ENCODE assay signal across 8 cellular contexts in the genomic region with DNA sequence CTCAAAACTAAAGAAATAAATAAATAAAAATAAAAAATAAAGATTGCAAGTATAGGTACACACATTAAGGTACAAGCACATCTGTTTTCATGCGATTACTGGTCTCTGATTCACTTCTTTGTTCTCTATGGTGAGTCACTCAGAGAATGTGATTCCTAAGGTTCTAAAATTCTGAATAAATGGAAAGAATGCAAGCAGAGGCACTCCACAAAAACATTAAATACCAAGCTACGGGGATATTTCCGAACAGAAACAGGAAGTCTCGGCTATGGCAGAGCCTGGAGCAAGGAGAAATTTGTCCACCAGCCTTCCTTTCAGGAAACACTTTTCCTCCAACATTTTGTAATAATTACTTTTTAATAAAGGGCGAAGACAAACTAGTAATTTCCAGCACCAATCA. TPM values are rescaled to one million over a fixed set of nuclear protein-coding genes. Genes with fewer than 3 reads are reported as not detected.
A peak's percentile ranks its signal among the peaks of the same experiment; 100 is the strongest.
DNase-seq lines count a peak whose midpoint lies in the region; ATAC-seq and TF ChIP-seq lines count a peak whose summit lies in the region.

No MANE protein-coding gene starts in this region.

- H3K36me3 Mint-ChIP-seq in activated T-helper 17 cell treated with anti-CD3 and anti-CD28 coated beads, Interleukin-2, amount 50 U/mL, for 72 hours (ENCODE audit: low read depth): peaks cover 52% of the 10 kb centered on the region

- H3K9me3 Mint-ChIP-seq in activated T-helper 17 cell treated with anti-CD3 and anti-CD28 coated beads, Interleukin-2, amount 50 U/mL, for 72 hours: no peaks in the 10 kb centered on the region
- H3K9me3 Mint-ChIP-seq in stimulated activated naive CD8-positive, alpha-beta T cell treated with anti-CD3 and anti-CD28 coated beads, Interleukin-15, amount 100 ng/mL, for 72 hours: no peaks in the 10 kb centered on the region

- no peaks in the 10 kb centered on the region for H3K27me3 Mint-ChIP-seq in activated T-helper 17 cell treated with anti-CD3 and anti-CD28 coated beads, Interleukin-2, amount 50 U/mL, for 72 hours
- H3K27me3 Mint-ChIP-seq in stimulated activated naive CD8-positive, alpha-beta T cell treated with anti-CD3 and anti-CD28 coated beads, Interleukin-15, amount 100 ng/mL, for 72 hours: no peaks in the 10 kb centered on the region

- TF ChIP-seq CTCF in left ventricle myocardium inferior (IDR thresholded peaks at IDR 0.05; ENCODE audit: borderline replicate concordance): no peak

- peak; percentile 43 for ATAC-seq in activated T-helper 17 cell treated with anti-CD3 and anti-CD28 coated beads, Interleukin-2, amount 50 U/mL, for 72 hours (replicated peaks)
- no peak for ATAC-seq in stimulated activated naive CD8-positive, alpha-beta T cell treated with anti-CD3 and anti-CD28 coated beads, Interleukin-15, amount 100 ng/mL, for 72 hours
- no peak for ATAC-seq in GM18520 (IDR thresholded peaks at IDR 0.05; ENCODE audit: unreplicated experiment)

- H3K27me3 ChIP-seq in left ventricle myocardium inferior (ENCODE audit: low read depth): no peaks in the 10 kb centered on the region
- peaks cover 18% of the 10 kb centered on the region for H3K27me3 ChIP-seq in iPS-18a (ENCODE audit: control insufficient read depth, insufficient read depth, low read length)

- H3K27ac Mint-ChIP-seq in activated T-helper 17 cell treated with anti-CD3 and anti-CD28 coated beads, Interleukin-2, amount 50 U/mL, for 72 hours: peak overlapping the region; percentile 96
- peak overlapping the region; percentile 72 to 91 for H3K27ac Mint-ChIP-seq in stimulated activated naive CD8-positive, alpha-beta T cell treated with anti-CD3 and anti-CD28 coated beads, Interleukin-15, amount 100 ng/mL, for 72 hours

- peak overlapping the region; percentile 84 for H3K27ac ChIP-seq in left ventricle myocardium inferior (replicated peaks)
- H3K27ac ChIP-seq in iPS-18a (ENCODE audit: low read length): no peak overlapping the region

- H3K4me3 Mint-ChIP-seq in activated T-helper 17 cell treated with anti-CD3 and anti-CD28 coated beads, Interleukin-2, amount 50 U/mL, for 72 hours: peak overlapping the region; percentile 89
- H3K4me3 Mint-ChIP-seq in stimulated activated naive CD8-positive, alpha-beta T cell treated with anti-CD3 and anti-CD28 coated beads, Interleukin-15, amount 100 ng/mL, for 72 hours: peak overlapping the region; percentile 90 to 94

- intact Hi-C loops in left ventricle myocardium inferior (cut with micrococcal nuclease): no loop called here
- intact Hi-C loops in cardiac septum (cut with DNase I): no loop called here

- H3K4me1 ChIP-seq in left ventricle myocardium inferior (peaks cover 73% of the 10 kb centered on the region), iPS-18a (ENCODE audit: control insufficient read depth, low read depth, low read length) (peaks cover 59% of the 10 kb centered on the region)

- no peak for DNase-seq in left ventricle myocardium inferior
- no peak for DNase-seq in cardiac septum (ENCODE audit: low spot score)
- no peak for DNase-seq in stimulated activated naive CD8-positive, alpha-beta T cell treated with anti-CD3 and anti-CD28 coated beads, Interleukin-15, amount 100 ng/mL, for 72 hours
- DNase-seq in stimulated activated CD4-positive, alpha-beta T cell treated with anti-CD3 and anti-CD28 coated beads, Interleukin-15, amount 100 ng/mL, for 24 hours: no peak
- no peak for DNase-seq in NCI-H1694 treated with DMSO at 0.1 percent for 48 hours (lab: John Stamatoyannopoulos, UW)

- H3K4me3 ChIP-seq in left ventricle myocardium inferior (peak overlapping the region; percentile 78), iPS-18a (ENCODE audit: low read length) (peak overlapping the region; percentile 88)

- peaks cover 65% of the 10 kb centered on the region for H3K4me1 Mint-ChIP-seq in activated T-helper 17 cell treated with anti-CD3 and anti-CD28 coated beads, Interleukin-2, amount 50 U/mL, for 72 hours
- peaks cover 85% of the 10 kb centered on the region for H3K4me1 Mint-ChIP-seq in stimulated activated naive CD8-positive, alpha-beta T cell treated with anti-CD3 and anti-CD28 coated beads, Interleukin-15, amount 100 ng/mL, for 72 hours

- H3K9me3 ChIP-seq in left ventricle myocardium inferior (replicated peaks) (no peaks in the 10 kb centered on the region), iPS-18a (ENCODE audit: control insufficient read depth, low read depth, low read length) (no peaks in the 10 kb centered on the region)

- no peaks in the 10 kb centered on the region for H3K36me3 ChIP-seq in left ventricle myocardium inferior
- no peaks in the 10 kb centered on the region for H3K36me3 ChIP-seq in iPS-18a (ENCODE audit: control insufficient read depth, low read depth, low read length)

- peak overlapping the region; percentile 81 for H3K9ac ChIP-seq in iPS-18a (ENCODE audit: low read length)

RNA-seq across cellular contexts. Expression of a gene that starts 1.4 kb away (rescaled TPM):
- total RNA-seq in left ventricle myocardium inferior (23.7 TPM), cardiac septum (32.0 TPM)
- 10 to 100 TPM; 58.0 to 70.9 TPM for total RNA-seq in activated T-helper 17 cell treated with anti-CD3 and anti-CD28 coated beads, Interleukin-2, amount 50 U/mL, for 72 hours
